In the genomic region with DNA sequence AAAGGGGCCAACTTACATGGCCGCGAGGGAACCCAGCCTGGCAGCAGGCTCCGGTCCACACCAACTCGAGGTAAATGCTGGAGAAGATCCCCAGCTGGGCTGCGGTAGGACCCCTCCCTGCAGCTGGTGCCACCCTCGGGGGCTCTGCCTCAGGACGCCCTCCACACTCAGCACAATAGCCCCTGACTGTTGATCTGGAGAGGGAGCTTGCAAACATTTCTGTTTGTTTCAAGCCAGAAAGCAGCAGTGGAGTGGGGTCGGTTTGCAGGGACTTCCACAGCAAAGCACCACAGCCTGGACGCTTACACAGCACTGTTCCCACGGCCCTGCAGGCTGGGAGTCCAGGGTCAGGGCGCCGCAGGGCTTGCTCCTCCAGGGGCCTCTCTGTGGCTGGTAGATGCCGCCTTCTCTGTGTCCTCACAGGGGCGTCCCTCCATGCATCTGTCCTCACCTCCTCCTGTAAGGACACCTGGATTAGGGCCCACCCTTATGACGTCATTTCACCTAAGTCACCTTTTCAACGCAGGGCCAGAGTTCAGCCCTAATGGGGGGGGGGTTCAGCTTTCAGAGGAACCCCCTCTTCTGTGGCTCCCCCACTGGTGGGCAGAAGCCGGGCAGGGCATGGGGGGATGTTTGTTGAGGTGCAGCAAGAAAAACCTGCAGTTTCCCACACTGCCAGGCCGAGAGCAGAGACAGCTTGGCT, we compare ENCODE assay signal across 22 cellular contexts.
"Had no signal": no experiment of that assay in that cellular context is flagged by ENCODE, and none has a peak within 500 bp of the region (broad histone marks: within the 10 kb centered on the region; RNA-seq: fewer than 3 reads in every experiment).

No MANE protein-coding gene starts in this region.

- H3K36me3 ChIP-seq: SJCRH30 had no signal

- H3K36me3 Mint-ChIP-seq: IgD-negative memory B cell had no signal

- H3K27ac ChIP-seq: KMS-11, SJCRH30 had no signal

- H3K4me2 ChIP-seq: KMS-11 had no signal

- H3K4me1 ChIP-seq: SJCRH30 had no signal

- H3K4me3 ChIP-seq: K562, SJCRH30 had no signal

- H3K4me1 Mint-ChIP-seq: IgD-negative memory B cell had no signal

- ATAC-seq: K562, SK-N-SH treated with all-trans-retinoic acid at 6 μM for 48 hours had no signal

- H3K9ac ChIP-seq: KMS-11 had no signal

- FAIRE-seq: K562, RCC 7860 had no signal

- H3K27ac Mint-ChIP-seq: IgD-negative memory B cell had no signal

- H3K4me3 Mint-ChIP-seq: IgD-negative memory B cell had no signal

- H3K9me3 ChIP-seq: SJCRH30 had no signal

- DNase-seq: Kasumi-1, MM.1S, NCI-H1092 treated with DMSO at 0.1 percent for 48 hours, NCI-H1436, NCI-H187, NCI-H2029, NCI-H2081 treated with DMSO at 0.1 percent for 48 hours, NCI-H2171, NCI-H226, NCI-H446, NCI-H510A, NCI-H524 treated with DMSO at 0.1 percent for 48 hours, NCI-H69, NCI-H774, RPMI8226, SHP77 treated with DMSO at 0.1 percent for 48 hours, SJCRH30 had no signal
